8 cellular contexts compared by ENCODE assay signal in the genomic region with DNA sequence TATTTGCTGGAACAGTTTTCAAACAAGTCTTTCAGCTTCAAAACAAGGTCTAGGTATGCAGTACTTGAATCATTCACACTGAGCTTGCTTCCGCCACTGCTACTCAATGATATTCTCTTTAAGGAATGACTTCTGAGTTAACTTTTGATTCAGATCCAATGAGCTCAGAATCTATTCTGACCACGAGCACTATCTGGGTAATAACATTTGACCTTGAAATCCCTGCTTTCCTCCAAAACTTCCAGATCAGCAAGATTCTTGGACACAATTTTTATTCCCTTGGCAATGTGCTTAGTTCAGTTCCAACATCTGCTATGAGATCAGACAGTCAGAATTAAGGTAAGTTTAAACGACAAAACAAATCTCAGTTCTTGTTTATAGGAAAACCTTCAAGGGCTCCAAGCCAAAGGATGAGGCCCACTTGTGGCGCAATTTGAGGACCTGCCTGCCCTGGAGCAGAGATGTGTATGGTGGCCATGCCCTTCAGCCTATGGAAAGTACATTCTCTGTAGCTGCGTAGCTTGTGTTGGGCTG.
DNase-seq lines count a peak whose midpoint lies in the region; ATAC-seq, FAIRE-seq and TF ChIP-seq lines count a peak whose summit lies in the region.

No MANE protein-coding gene starts in this region.

- H3K36me3 ChIP-seq in right atrium auricular region (no peaks in the 10 kb centered on the region), stomach smooth muscle (ENCODE audit: control insufficient read depth in 2 of 2, insufficient read depth in 2 of 2, low read length in 2 of 2) (peaks cover 0 to 3% of the 10 kb centered on the region in 2 donors)

- H3K4me3 Mint-ChIP-seq in activated naive CD8-positive, alpha-beta T cell treated with anti-CD3 and anti-CD28 coated beads, Interleukin-2, amount 10 ng/mL, durations not matched to agents 7 days and 5 days: peak overlapping the region; percentile 85

- peak overlapping the region; percentile 87 to 100 for H3K9ac ChIP-seq in stomach smooth muscle (ENCODE audit: low read length in 2 of 2)

- H3K4me1 Mint-ChIP-seq in activated naive CD8-positive, alpha-beta T cell treated with anti-CD3 and anti-CD28 coated beads, Interleukin-2, amount 10 ng/mL, durations not matched to agents 7 days and 5 days: peaks cover 79% of the 10 kb centered on the region

- no peak for ATAC-seq in activated naive CD8-positive, alpha-beta T cell treated with anti-CD3 and anti-CD28 coated beads, Interleukin-2, amount 10 ng/mL, durations not matched to agents 7 days and 5 days (ENCODE audit: low read depth)
- ATAC-seq in GM19397 (IDR thresholded peaks at IDR 0.05; ENCODE audit: unreplicated experiment) (no peak), HG03565 (IDR thresholded peaks at IDR 0.05; ENCODE audit: unreplicated experiment) (no peak)

- H3K4me3 ChIP-seq in right atrium auricular region (peak overlapping the region; percentile 39 to 42), stomach smooth muscle (ENCODE audit: low read length in 2 of 2) (peak overlapping the region; percentile 70 to 85)

- peaks cover 0 to 100% of the 10 kb centered on the region in 2 donors for H3K4me1 ChIP-seq in right atrium auricular region
- H3K4me1 ChIP-seq in stomach smooth muscle (ENCODE audit: control insufficient read depth, insufficient read depth, low read length): peaks cover 89% of the 10 kb centered on the region

- peaks cover 26% of the 10 kb centered on the region for H3K36me3 Mint-ChIP-seq in activated naive CD8-positive, alpha-beta T cell treated with anti-CD3 and anti-CD28 coated beads, Interleukin-2, amount 10 ng/mL, durations not matched to agents 7 days and 5 days

- no peak for FAIRE-seq in H54 (lab: Jason Lieb, UNC)

- H3K27ac ChIP-seq in right atrium auricular region (peak overlapping the region; percentile 87 to 93), stomach smooth muscle (ENCODE audit: low read length) (peak overlapping the region; percentile 100)

- DNase-seq in H54 (ENCODE audit: insufficient read length, low spot score) (peak; percentile 45), right atrium auricular region (ENCODE audit: low spot score) (no peak), NCI-H82 (lab: John Stamatoyannopoulos, UW) (no peak), DMS53 treated with DMSO at 0.1 percent for 48 hours (lab: John Stamatoyannopoulos, UW; ENCODE audit: unreplicated experiment) (no peak)
- DNase-seq in activated naive CD8-positive, alpha-beta T cell treated with anti-CD3 and anti-CD28 coated beads, Interleukin-2, amount 10 ng/mL, durations not matched to agents 7 days and 5 days: no peak

- H3K9me3 ChIP-seq in right atrium auricular region (no peaks in the 10 kb centered on the region), stomach smooth muscle (ENCODE audit: control insufficient read depth in 2 of 2, low read length in 2 of 2) (no peaks in the 10 kb centered on the region)

- H3K27me3 ChIP-seq in right atrium auricular region: no peaks in the 10 kb centered on the region
- no peaks in the 10 kb centered on the region for H3K27me3 ChIP-seq in stomach smooth muscle (ENCODE audit: control insufficient read depth in 1 of 2, insufficient read depth in 2 of 2, low read length in 2 of 2)

- TF ChIP-seq POLR2A in H54 (IDR thresholded peaks at IDR 0.05; ENCODE audit: low read depth, low read length): no peak

- no peaks in the 10 kb centered on the region for H3K9me3 Mint-ChIP-seq in activated naive CD8-positive, alpha-beta T cell treated with anti-CD3 and anti-CD28 coated beads, Interleukin-2, amount 10 ng/mL, durations not matched to agents 7 days and 5 days

- peak overlapping the region; percentile 90 for H3K27ac Mint-ChIP-seq in activated naive CD8-positive, alpha-beta T cell treated with anti-CD3 and anti-CD28 coated beads, Interleukin-2, amount 10 ng/mL, durations not matched to agents 7 days and 5 days

- TF ChIP-seq CTCF in right atrium auricular region (IDR thresholded peaks at IDR 0.05): no peak

- H3K27me3 Mint-ChIP-seq in activated naive CD8-positive, alpha-beta T cell treated with anti-CD3 and anti-CD28 coated beads, Interleukin-2, amount 10 ng/mL, durations not matched to agents 7 days and 5 days: no peaks in the 10 kb centered on the region

- POLR2A ChIA-PET in activated naive CD8-positive, alpha-beta T cell treated with anti-CD3 and anti-CD28 coated beads, Interleukin-2, amount 10 ng/mL, durations not matched to agents 7 days and 5 days (lab: Charles Lee): interaction anchor here (1.0 to 2.1 kb wide), 3 partner anchors 9 to 87 kb away, joined by 3 to 9 read pairs (median 7); partner anchors contain the start of gene RNF216
